14 cellular contexts compared by ENCODE assay signal in the genomic region with DNA sequence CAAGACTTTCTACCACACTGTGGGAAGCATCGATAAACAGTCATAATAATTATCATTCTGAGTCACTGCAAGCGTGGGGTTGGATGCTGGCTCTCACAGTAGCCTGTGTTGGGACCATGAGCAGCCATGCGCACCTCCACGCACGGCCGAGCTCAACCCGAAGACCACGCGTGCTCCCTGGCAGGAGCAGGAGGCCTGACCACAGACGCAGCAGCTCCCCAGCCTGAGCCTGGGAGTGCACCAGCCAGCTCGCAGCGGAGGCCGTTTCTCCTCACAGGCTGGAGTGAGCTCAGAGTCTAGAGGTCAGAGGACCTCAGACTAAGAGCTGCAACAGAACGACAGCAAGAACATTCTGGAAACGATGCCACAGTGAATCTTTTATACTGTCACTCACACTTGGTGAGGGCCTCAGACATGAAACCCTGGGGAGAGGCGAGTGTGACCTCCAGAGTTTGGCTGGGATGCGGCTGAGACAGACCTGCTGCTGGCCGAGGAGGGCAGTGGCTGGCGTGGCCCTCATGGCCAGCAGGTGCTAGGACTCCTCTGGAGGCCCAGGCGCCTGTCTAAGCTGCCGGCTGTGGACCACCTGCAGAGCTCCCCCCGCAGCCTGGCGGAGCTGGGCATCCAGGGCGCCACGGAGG. TPM values are rescaled to one million over a fixed set of nuclear protein-coding genes. Genes with fewer than 3 reads are reported as not detected.
A peak's percentile ranks its signal among the peaks of the same experiment; 100 is the strongest.
DNase-seq lines count a peak whose midpoint lies in the region; ATAC-seq, FAIRE-seq and TF ChIP-seq lines count a peak whose summit lies in the region.
"Had no signal": no experiment of that assay in that cellular context is flagged by ENCODE, and none has a peak within 500 bp of the region (broad histone marks: within the 10 kb centered on the region; RNA-seq: fewer than 3 reads in every experiment).

No MANE protein-coding gene starts in this region.

- H3K9ac ChIP-seq in kidney (ENCODE audit: low read length in 2 of 2), result no peak overlapping the region

- POLR2A ChIA-PET in AG04450 (lab: Yijun Ruan, JAX), result interaction anchor here (0.6 kb wide), 1 partner anchor 253 kb away, joined by 5 read pairs; no protein-coding TSS in a partner anchor

- intact Hi-C loops in kidney (cut with DNase I), result no loop called here

- H3K4me1 ChIP-seq in kidney (ENCODE audit: control insufficient read depth in 1 of 2, insufficient read depth in 1 of 2, low read depth in 1 of 2, low read length in 2 of 2), result peaks cover 2 to 4% of the 10 kb centered on the region in 2 donors

- FAIRE-seq in RCC 7860 (lab: Jason Lieb, UNC) (peak; percentile 76), kidney (lab: Jason Lieb, UNC) (no peak)
- FAIRE-seq: D721Med had no signal

- in situ Hi-C loops in GM13976 (cut with MboI; ENCODE audit: low sequenced_read_pairs, unreplicated experiment), result no loop called here

- DNase-seq in AG04450 (ENCODE audit: low read depth, low spot score) (no peak), GM13976 (ENCODE audit: low spot score) (peak; percentile 72), RCC 7860 (ENCODE audit: low spot score) (peak; percentile 77), kidney (peak; percentile 75), D341Med (ENCODE audit: low spot score) (no peak), SW480 (ENCODE audit: low spot score) (no peak)
- no peak for DNase-seq in stimulated activated CD4-positive, alpha-beta T cell treated with anti-CD3 and anti-CD28 coated beads, Interleukin-15, amount 100 ng/mL, for 24 hours
- DNase-seq: activated gamma-delta T cell; dorsolateral prefrontal cortex; NCI-H510A; stimulated activated CD4-positive, alpha-beta T cell treated with anti-CD3 and anti-CD28 coated beads, Interleukin-4, amount 100 ng/mL, for 4 hours; tibial artery had no signal

- H3K36me3 ChIP-seq in kidney (ENCODE audit: control insufficient read depth in 1 of 2, insufficient read depth in 2 of 2, low read length in 2 of 2), result peaks cover 4 to 10% of the 10 kb centered on the region in 2 donors

- H3K27ac ChIP-seq in AG04450 (ENCODE audit: low read depth, low read length) (peak overlapping the region; percentile 21), kidney (ENCODE audit: low read depth in 2 of 2, low read length in 2 of 2) (peak overlapping the region in 1 of 2 donors; percentile 32)
- H3K27ac ChIP-seq: tibial artery had no signal

- CTCF ChIA-PET in AG04450 (lab: Charles Lee), result interaction anchor here (1.2 kb wide), 1 partner anchor 102 kb away, joined by 4 read pairs; no protein-coding TSS in a partner anchor

- TF ChIP-seq CTCF in AG04450 (IDR thresholded peaks at IDR 0.05; ENCODE audit: low read depth, low read length) (no peak), GM13976 (IDR thresholded peaks at IDR 0.05; ENCODE audit: borderline replicate concordance, control extremely low read depth, extremely low read depth, insufficient read depth, missing control alignments) (no peak), kidney (IDR thresholded peaks at IDR 0.05; ENCODE audit: borderline replicate concordance, extremely low read depth, insufficient read depth) (no peak)

- H3K9me3 ChIP-seq in AG04450 (ENCODE audit: control insufficient read depth, insufficient read depth, low read length) (peaks cover 8% of the 10 kb centered on the region; the same call in 1 of the 2 replicates), kidney (ENCODE audit: control insufficient read depth in 1 of 2, low read length in 2 of 2) (no peaks in the 10 kb centered on the region)
- H3K9me3 ChIP-seq: tibial artery had no signal

- H3K27me3 ChIP-seq in AG04450 (ENCODE audit: control insufficient read depth, insufficient read depth, low read length), result no peaks in the 10 kb centered on the region
- H3K27me3 ChIP-seq: dorsolateral prefrontal cortex, tibial artery had no signal

- ATAC-seq in GM21367 (IDR thresholded peaks at IDR 0.05; ENCODE audit: unreplicated experiment), result no peak

- no peak overlapping the region for H3K4me3 ChIP-seq in AG04450 (ENCODE audit: low read depth, low read length)
- no peak overlapping the region for H3K4me3 ChIP-seq in kidney (ENCODE audit: low read length in 2 of 2)
- H3K4me3 ChIP-seq: dorsolateral prefrontal cortex, tibial artery had no signal

RNA-seq across cellular contexts. Expression of gene NDUFAF8, which starts 6.0 kb away (rescaled TPM):
- polyA plus RNA-seq in AG04450 (2011; rRNA removed), result 133 and 181 TPM in 2 replicates
- 19.1 and 22.6 TPM in 2 replicates for polyA minus RNA-seq in AG04450 (2011; rRNA and poly(A)+ RNA removed)
- 38.6 TPM for total RNA-seq in kidney
- 134 TPM for polyA plus RNA-seq in kidney (ENCODE audit: insufficient read depth, low read depth, low replicate concordance)

RNA-seq across cellular contexts. Expression of gene TEPSIN, which starts 6.3 kb away (rescaled TPM):
- 7.5 and 10.0 TPM in 2 replicates for polyA plus RNA-seq in AG04450 (2011; rRNA removed)
- polyA minus RNA-seq in AG04450 (2011; rRNA and poly(A)+ RNA removed), result 8.0 and 8.2 TPM in 2 replicates
- total RNA-seq in kidney, result 42.8 TPM
- polyA plus RNA-seq in kidney (ENCODE audit: insufficient read depth, low read depth, low replicate concordance), result 13.9 TPM

RNA-seq across cellular contexts. Expression of gene CEP131, which starts 22.4 kb away (rescaled TPM):
- polyA plus RNA-seq in AG04450 (2011; rRNA removed) (2.2 and 3.0 TPM in 2 replicates), kidney (ENCODE audit: insufficient read depth, low read depth, low replicate concordance) (6.9 TPM)
- polyA minus RNA-seq in AG04450 (2011; rRNA and poly(A)+ RNA removed), result 2.4 and 3.3 TPM in 2 replicates
- total RNA-seq in kidney, result 7.5 TPM

RNA-seq across cellular contexts. Expression of gene SLC38A10, which starts 50.0 kb away (rescaled TPM):
- 29.3 and 40.8 TPM in 2 replicates for polyA plus RNA-seq in AG04450 (2011; rRNA removed)
- 50.3 and 59.9 TPM in 2 replicates for polyA minus RNA-seq in AG04450 (2011; rRNA and poly(A)+ RNA removed)
- 89.7 TPM for total RNA-seq in kidney
- polyA plus RNA-seq in kidney (ENCODE audit: insufficient read depth, low read depth, low replicate concordance), result 72.7 TPM

Comparison
In these comparisons a context has a peak if more than half of its experiments do, and no peak if none do; other contexts are left out.
1. DNase-seq: peak in GM13976 (single experiment), RCC 7860 (single experiment) and kidney (single experiment); none in AG04450 (single experiment), D341Med (single experiment), SW480 (single experiment) and stimulated activated CD4-positive, alpha-beta T cell treated with anti-CD3 and anti-CD28 coated beads, Interleukin-15, amount 100 ng/mL, for 24 hours (single experiment).